In the genomic region with DNA sequence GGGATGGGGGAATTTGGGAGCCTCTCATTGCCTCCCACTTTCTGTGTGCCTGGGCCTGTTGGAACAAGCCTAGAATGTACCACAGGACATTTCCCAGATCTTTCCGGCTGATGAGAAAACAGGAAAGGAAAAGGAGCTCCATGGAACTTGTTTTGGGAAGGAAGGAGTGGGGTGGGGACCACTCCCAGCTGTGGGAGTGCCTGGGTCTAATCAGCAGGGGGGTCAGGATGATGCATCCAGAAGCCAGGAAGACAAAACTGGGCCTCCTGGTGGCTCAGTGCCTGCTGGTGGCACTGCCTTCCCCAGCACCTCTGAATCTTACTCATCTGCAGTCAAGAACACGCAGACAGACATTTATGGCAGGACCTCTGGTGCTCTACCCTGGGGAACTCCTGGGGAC, we compare ENCODE assay signal across 8 cellular contexts. TPM values are rescaled to one million over a fixed set of nuclear protein-coding genes. Genes with fewer than 3 reads are reported as not detected.
DNase-seq lines count a peak whose midpoint lies in the region; TF ChIP-seq lines count a peak whose summit lies in the region.
"Had no signal": no experiment of that assay in that cellular context is flagged by ENCODE, and none has a peak within 500 bp of the region (broad histone marks: within the 10 kb centered on the region; RNA-seq: fewer than 3 reads in every experiment).

No MANE protein-coding gene starts in this region.

- peaks cover 40% of the 10 kb centered on the region for H3K36me3 Mint-ChIP-seq in T-helper 2 cell treated with Interferon-gamma antibody and Interleukin-4, amounts not matched to agents 5 μg/mL and 100 μg/mL, for 36 hours (ENCODE audit: low read depth)
- H3K36me3 Mint-ChIP-seq in endodermal cell (ENCODE audit: low read depth) = no peaks in the 10 kb centered on the region

- peak overlapping the region; percentile 58 for H2AFZ ChIP-seq in smooth muscle cell (ENCODE audit: low read depth)

- H3K9me3 Mint-ChIP-seq in T-helper 2 cell treated with Interferon-gamma antibody and Interleukin-4, amounts not matched to agents 5 μg/mL and 100 μg/mL, for 36 hours = no peaks in the 10 kb centered on the region
- no peaks in the 10 kb centered on the region for H3K9me3 Mint-ChIP-seq in endodermal cell

- no peaks in the 10 kb centered on the region for H4K20me1 ChIP-seq in smooth muscle cell (ENCODE audit: low read depth)

- H3K36me3 ChIP-seq in endodermal cell (ENCODE audit: control insufficient read depth, insufficient read depth, low read length) (no peaks in the 10 kb centered on the region), smooth muscle cell (ENCODE audit: low read depth) (no peaks in the 10 kb centered on the region)

- 96% methylated on average over 2 of the region's 2 CpGs; no CpG with 5 or more reads in 1 of the 2 experiments for WGBS in endodermal cell (ENCODE audit: insufficient coverage in 1 of 2, insufficient read length in 1 of 2), 2 experiments
- 38% methylated on average over 2 of the region's 2 CpGs for WGBS in smooth muscle cell (ENCODE audit: low lambda C conversion rate)

- H3K27me3 ChIP-seq in endodermal cell (ENCODE audit: control insufficient read depth, insufficient read depth, low read length, poor library complexity, severe bottlenecking) (no peaks in the 10 kb centered on the region), smooth muscle cell (ENCODE audit: low read depth) (no peaks in the 10 kb centered on the region)

- H3K4me1 Mint-ChIP-seq in T-helper 2 cell treated with Interferon-gamma antibody and Interleukin-4, amounts not matched to agents 5 μg/mL and 100 μg/mL, for 36 hours (ENCODE audit: low read depth) = peaks cover 77% of the 10 kb centered on the region
- H3K4me1 Mint-ChIP-seq in endodermal cell = peaks cover 25% of the 10 kb centered on the region

- H3K9me3 ChIP-seq in endodermal cell (ENCODE audit: control insufficient read depth, low read length) = no peaks in the 10 kb centered on the region
- no peaks in the 10 kb centered on the region for H3K9me3 ChIP-seq in smooth muscle cell (replicated peaks; ENCODE audit: low read depth)

- no peak overlapping the region for H3K4me3 ChIP-seq in endodermal cell (ENCODE audit: low read length)
- no peak overlapping the region for H3K4me3 ChIP-seq in smooth muscle cell

- DNase-seq in T-helper 2 cell treated with Interferon-gamma antibody and Interleukin-4, amounts not matched to agents 5 μg/mL and 100 μg/mL, for 36 hours (ENCODE audit: low spot score) = no peak
- no peak for DNase-seq in T-helper 2 cell
- peak; percentile 56 for DNase-seq in endodermal cell
- no peak for DNase-seq in smooth muscle cell (lab: John Stamatoyannopoulos, UW; ENCODE audit: unreplicated experiment)
- no peak for DNase-seq in MV-4-11 (lab: John Stamatoyannopoulos, UW)
- DNase-seq in HuH-7.5 (ENCODE audit: low spot score) = no peak

- peak overlapping the region; percentile 40 for H3K27ac ChIP-seq in endodermal cell (ENCODE audit: low read depth, low read length)
- H3K27ac ChIP-seq in smooth muscle cell (ENCODE audit: low read depth) = peak overlapping the region; percentile 49

- H3K27me3 Mint-ChIP-seq in T-helper 2 cell treated with Interferon-gamma antibody and Interleukin-4, amounts not matched to agents 5 μg/mL and 100 μg/mL, for 36 hours (ENCODE audit: low read depth) = no peaks in the 10 kb centered on the region
- H3K27me3 Mint-ChIP-seq in endodermal cell (ENCODE audit: insufficient read depth) = no peaks in the 10 kb centered on the region

- H3K4me2 ChIP-seq in smooth muscle cell = peak overlapping the region; percentile 19

- H3K4me3 Mint-ChIP-seq in T-helper 2 cell treated with Interferon-gamma antibody and Interleukin-4, amounts not matched to agents 5 μg/mL and 100 μg/mL, for 36 hours = peak overlapping the region; percentile 34
- no peak overlapping the region for H3K4me3 Mint-ChIP-seq in endodermal cell

- peak overlapping the region; percentile 74 for H3K27ac Mint-ChIP-seq in T-helper 2 cell treated with Interferon-gamma antibody and Interleukin-4, amounts not matched to agents 5 μg/mL and 100 μg/mL, for 36 hours
- peak overlapping the region; percentile 76 for H3K27ac Mint-ChIP-seq in endodermal cell

- H3K79me2 ChIP-seq in smooth muscle cell (ENCODE audit: low read depth) = no peaks in the 10 kb centered on the region

- peaks cover 2% of the 10 kb centered on the region for H3F3A ChIP-seq in smooth muscle cell (ENCODE audit: low read depth)

- H3K9ac ChIP-seq in endodermal cell (ENCODE audit: extremely low read depth, low read length, poor library complexity, severe bottlenecking) (no peak overlapping the region), smooth muscle cell (ENCODE audit: low read depth) (peak overlapping the region; percentile 14)

- peaks cover 7% of the 10 kb centered on the region for H3K4me1 ChIP-seq in endodermal cell (ENCODE audit: control insufficient read depth, insufficient read depth, low read length)
- peaks cover 21% of the 10 kb centered on the region for H3K4me1 ChIP-seq in smooth muscle cell (ENCODE audit: low read depth)

- TF ChIP-seq CTCF in endodermal cell (conservative IDR thresholded peaks at IDR 0.05) (no peak), smooth muscle cell (IDR thresholded peaks at IDR 0.05; ENCODE audit: borderline replicate concordance, insufficient read depth, poor library complexity, severe bottlenecking) (peak; percentile 5)

RNA-seq across cellular contexts. Expression of a gene that starts 2.8 kb away (rescaled TPM):
- total RNA-seq in endodermal cell (not detected), smooth muscle cell (not detected in 2 replicates)
- polyA plus RNA-seq in endodermal cell (2013, experiment 1 of 2) = not detected
- polyA plus RNA-seq in endodermal cell (2013, experiment 2 of 2) = not detected
- not detected in 2 replicates for polyA plus RNA-seq in smooth muscle cell
- total RNA-seq: A673, renal cortical epithelial cell had no signal

RNA-seq across cellular contexts. Expression of a gene that starts 9.0 kb away (rescaled TPM):
- total RNA-seq in endodermal cell = under 1 TPM in 1 of 2 donors, not detected in 1; 0.20 TPM
- polyA plus RNA-seq in endodermal cell (2013, experiment 1 of 2) = 0.43 TPM
- 0.91 TPM for polyA plus RNA-seq in endodermal cell (2013, experiment 2 of 2)
- total RNA-seq in smooth muscle cell = 5.8 and 7.5 TPM in 2 replicates
- polyA plus RNA-seq in smooth muscle cell = 7.8 and 9.6 TPM in 2 replicates

RNA-seq across cellular contexts. Expression of a gene that starts 11.0 kb away (rescaled TPM):
- total RNA-seq in endodermal cell (under 1 TPM in 1 of 2 donors, not detected in 1; 0.62 TPM), smooth muscle cell (1.7 TPM in 1 of 2 replicates, not detected in the other)
- 1.0 TPM for polyA plus RNA-seq in endodermal cell (2013, experiment 1 of 2)
- polyA plus RNA-seq in endodermal cell (2013, experiment 2 of 2) = 0.46 TPM
- polyA plus RNA-seq in smooth muscle cell = 0.41 and 0.52 TPM in 2 replicates

RNA-seq across cellular contexts. Expression of a gene that starts 34.2 kb away (rescaled TPM):
- total RNA-seq in endodermal cell (10 to 100 TPM; 21.8 to 26.6 TPM), smooth muscle cell (6.3 and 16.9 TPM in 2 replicates)
- 30.9 TPM for polyA plus RNA-seq in endodermal cell (2013, experiment 1 of 2)
- 32.0 TPM for polyA plus RNA-seq in endodermal cell (2013, experiment 2 of 2)
- 9.6 and 15.4 TPM in 2 replicates for polyA plus RNA-seq in smooth muscle cell
